ENCODE assay signal across 8 cellular contexts in the genomic region with DNA sequence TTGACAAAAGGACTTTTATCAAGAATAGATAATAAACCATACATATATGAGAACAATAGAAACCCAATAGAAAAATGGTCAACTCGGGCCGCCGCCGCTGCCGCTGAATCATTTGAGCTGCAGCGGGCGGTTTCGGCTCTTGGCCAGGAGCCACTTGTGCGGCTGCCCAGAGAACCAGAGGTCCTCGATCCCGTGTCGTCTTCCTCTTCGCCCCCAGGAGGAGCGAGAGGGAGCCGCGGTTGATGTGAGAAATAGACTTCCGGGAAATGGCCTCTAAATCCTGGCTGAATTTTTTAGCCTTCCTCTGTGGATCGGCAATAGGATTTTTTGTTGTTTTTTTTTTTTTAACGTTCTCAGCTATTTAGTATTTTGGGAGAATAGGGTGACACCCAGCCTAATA. TPM values are rescaled to one million over a fixed set of nuclear protein-coding genes. Genes with fewer than 3 reads are reported as not detected.
DNase-seq lines count a peak whose midpoint lies in the region; ATAC-seq and TF ChIP-seq lines count a peak whose summit lies in the region.

No MANE protein-coding gene starts in this region.

- 0 to 3% methylated on average over 9 to 19 of the region's 19 CpGs for WGBS in transverse colon (ENCODE audit: low coverage in 1 of 2), 2 donors

- peaks cover 14% of the 10 kb centered on the region for H3K4me1 ChIP-seq in CD8-positive, alpha-beta T cell (ENCODE audit: insufficient read depth, low read length)
- H3K4me1 ChIP-seq in naive thymus-derived CD4-positive, alpha-beta T cell (ENCODE audit: control insufficient read depth in 2 of 2, insufficient read depth in 2 of 2, low read length in 2 of 2): peaks cover 3 to 6% of the 10 kb centered on the region in 2 donors
- peaks cover 0 to 17% (median 9%) of the 10 kb centered on the region in 4 donors for H3K4me1 ChIP-seq in transverse colon

- H3K27me3 Mint-ChIP-seq in CD8-positive, alpha-beta T cell (ENCODE audit: low read depth): no peaks in the 10 kb centered on the region
- H3K27me3 Mint-ChIP-seq in naive thymus-derived CD4-positive, alpha-beta T cell: peaks cover 0 to 38% (median 3%) of the 10 kb centered on the region in 5 donors

- peaks cover 21% of the 10 kb centered on the region for H3K4me1 Mint-ChIP-seq in CD8-positive, alpha-beta T cell (ENCODE audit: low read depth)
- peaks cover 11 to 33% (median 23%) of the 10 kb centered on the region in 7 donors for H3K4me1 Mint-ChIP-seq in naive thymus-derived CD4-positive, alpha-beta T cell

- no peak for TF ChIP-seq EP300 in transverse colon (IDR thresholded peaks at IDR 0.05; ENCODE audit: low read depth)

- CTCF ChIA-PET in CD8-positive, alpha-beta T cell (lab: Charles Lee): interaction anchor here (1.3 kb wide), 1 partner anchor 287 kb away, joined by 4 read pairs; no protein-coding TSS in a partner anchor
- CTCF ChIA-PET in naive thymus-derived CD4-positive, alpha-beta T cell (lab: Charles Lee): no interaction called here

- POLR2A ChIA-PET in CD8-positive, alpha-beta T cell (lab: Charles Lee): interaction anchor here (0.6 kb wide), 1 partner anchor 129 kb away, joined by 5 read pairs; no protein-coding TSS in a partner anchor
- POLR2A ChIA-PET in naive thymus-derived CD4-positive, alpha-beta T cell (lab: Charles Lee): interaction anchor here (0.7 kb wide), 1 partner anchor 30 kb away, joined by 3 read pairs; no protein-coding TSS in a partner anchor

- no peak for TF ChIP-seq POLR2A in transverse colon (IDR thresholded peaks at IDR 0.05)

- no peak for TF ChIP-seq CTCF in CD8-positive, alpha-beta T cell (IDR thresholded peaks at IDR 0.05)
- TF ChIP-seq CTCF in transverse colon (IDR thresholded peaks at IDR 0.05): peak in 1 of 5 experiments; percentile 18

- H3K27me3 ChIP-seq in CD8-positive, alpha-beta T cell (ENCODE audit: insufficient read depth, low read length): no peaks in the 10 kb centered on the region
- no peaks in the 10 kb centered on the region for H3K27me3 ChIP-seq in naive thymus-derived CD4-positive, alpha-beta T cell (ENCODE audit: control insufficient read depth in 2 of 2, insufficient read depth in 2 of 2, low read length in 2 of 2)
- H3K27me3 ChIP-seq in transverse colon: peaks cover 47% of the 10 kb centered on the region

- peak overlapping the region; percentile 76 for H3K4me3 Mint-ChIP-seq in CD8-positive, alpha-beta T cell
- peak overlapping the region in 9 of 10 donors; percentile 48 to 84 (median 74) for H3K4me3 Mint-ChIP-seq in naive thymus-derived CD4-positive, alpha-beta T cell

- H3K36me3 Mint-ChIP-seq in CD8-positive, alpha-beta T cell: no peaks in the 10 kb centered on the region
- H3K36me3 Mint-ChIP-seq in naive thymus-derived CD4-positive, alpha-beta T cell: no peaks in the 10 kb centered on the region

- DNase-seq in CD8-positive, alpha-beta T cell: peak in 3 of 7 experiments; percentile 23 to 36 (median 36)
- peak; percentile 100 for DNase-seq in GOT3 (lab: John Stamatoyannopoulos, UW)
- DNase-seq in NCI-H2171 (lab: John Stamatoyannopoulos, UW): peak; percentile 10
- DNase-seq in activated T-cell treated with anti-CD3 and anti-CD28 coated beads, Interleukin-2, amount 50 U/mL, for 1 hour: peak; percentile 32
- peak; percentile 56 for DNase-seq in fibroblast of the conjunctiva (ENCODE audit: low read depth)
- peak in 1 of 9 donors; percentile 17 for DNase-seq in naive thymus-derived CD4-positive, alpha-beta T cell
- peak; percentile 69 for DNase-seq in transverse colon
- no peak for DNase-seq in GM19240 (ENCODE audit: insufficient read length, low spot score)

- no peaks in the 10 kb centered on the region for H3K9me3 ChIP-seq in CD8-positive, alpha-beta T cell (ENCODE audit: low read length)
- no peaks in the 10 kb centered on the region for H3K9me3 ChIP-seq in naive thymus-derived CD4-positive, alpha-beta T cell (ENCODE audit: control insufficient read depth in 2 of 3, low read length in 3 of 3)
- H3K9me3 ChIP-seq in transverse colon: no peaks in the 10 kb centered on the region

- no peaks in the 10 kb centered on the region for H3K36me3 ChIP-seq in CD8-positive, alpha-beta T cell (ENCODE audit: insufficient read depth, low read length)
- H3K36me3 ChIP-seq in naive thymus-derived CD4-positive, alpha-beta T cell (ENCODE audit: control insufficient read depth in 2 of 3, insufficient read depth in 3 of 3, low read length in 3 of 3): no peaks in the 10 kb centered on the region
- H3K36me3 ChIP-seq in transverse colon: no peaks in the 10 kb centered on the region

- no peak overlapping the region for H3K27ac Mint-ChIP-seq in CD8-positive, alpha-beta T cell
- H3K27ac Mint-ChIP-seq in naive thymus-derived CD4-positive, alpha-beta T cell: peak overlapping the region in 2 of 9 donors; percentile 32 to 52

- no peaks in the 10 kb centered on the region for H3K9me3 Mint-ChIP-seq in CD8-positive, alpha-beta T cell
- H3K9me3 Mint-ChIP-seq in naive thymus-derived CD4-positive, alpha-beta T cell: no peaks in the 10 kb centered on the region

- H3K27ac ChIP-seq in CD8-positive, alpha-beta T cell (ENCODE audit: low read depth, low read length): no peak overlapping the region
- H3K27ac ChIP-seq in naive thymus-derived CD4-positive, alpha-beta T cell (ENCODE audit: low read depth, low read length): no peak overlapping the region
- H3K27ac ChIP-seq in transverse colon: no peak overlapping the region

- peak; percentile 38 for ATAC-seq in CD8-positive, alpha-beta T cell
- peak; percentile 64 for ATAC-seq in naive thymus-derived CD4-positive, alpha-beta T cell

- peak overlapping the region; percentile 6 for H3K4me3 ChIP-seq in CD8-positive, alpha-beta T cell (ENCODE audit: low read depth, low read length)
- peak overlapping the region; percentile 37 for H3K4me3 ChIP-seq in naive thymus-derived CD4-positive, alpha-beta T cell (ENCODE audit: low read length)
- H3K4me3 ChIP-seq in transverse colon: peak overlapping the region in 2 of 4 donors; percentile 4 to 42

- intact Hi-C loops in CD8-positive, alpha-beta T cell (cut with DNase I, micrococcal nuclease): no loop called here
- intact Hi-C loops in naive thymus-derived CD4-positive, alpha-beta T cell (cut with micrococcal nuclease): no loop called here
- intact Hi-C loops in transverse colon (cut with DNase I; ENCODE audit: low total_unique reads): no loop called here

- in situ Hi-C loops in transverse colon (cut with MboI; ENCODE audit: low pct_ligation_motif_present in 1 of 4, low pct_unique_long_range_greater_than_20kb in 1 of 4, low sequenced_read_pairs in 3 of 4): loop anchor here in 1 of 4 donors (25.0 kb wide), 1 partner anchor 278 kb away; no protein-coding TSS in a partner anchor

RNA-seq across cellular contexts. Expression of gene CPSF6, which starts 44.8 kb away (rescaled TPM):
- total RNA-seq in CD8-positive, alpha-beta T cell: 10 to 100 TPM; 78.9 to 81.3 TPM
- 100 to 1,000 TPM in 2 of 5 experiments, 10 to 100 TPM in 3; 86.8 to 127 (median 96.5) TPM for total RNA-seq in naive thymus-derived CD4-positive, alpha-beta T cell
- 10 to 100 TPM; 33.2 to 48.4 TPM for polyA plus RNA-seq in naive thymus-derived CD4-positive, alpha-beta T cell
- total RNA-seq in transverse colon: 10 to 100 TPM; 26.1 to 46.0 (median 33.8) TPM
